9 cellular contexts compared by ENCODE assay signal in genomic region chr14:103074699-103075341, GRCh38. TPM values are rescaled to one million over a fixed set of nuclear protein-coding genes. Genes with fewer than 3 reads are reported as not detected.
DNase-seq lines count a peak whose midpoint lies in the region; ATAC-seq and TF ChIP-seq lines count a peak whose summit lies in the region.
"Had no signal": no experiment of that assay in that cellular context is flagged by ENCODE, and none has a peak within 500 bp of the region (broad histone marks: within the 10 kb centered on the region; RNA-seq: fewer than 3 reads in every experiment).

No MANE protein-coding gene starts in this region.

- H3K79me2 ChIP-seq in neural cell (replicated peaks; ENCODE audit: insufficient read depth, low read length) = no peaks in the 10 kb centered on the region

- H3K27me3 ChIP-seq in neural cell (ENCODE audit: insufficient read depth, low read depth, low read length) = no peaks in the 10 kb centered on the region

- H3K4me3 ChIP-seq in epithelial cell of esophagus (ENCODE audit: low read length) (peak overlapping the region; percentile 34), neural cell (ENCODE audit: low read length) (peak overlapping the region; percentile 61)

- CTCF ChIA-PET in Calu3 (lab: Charles Lee) = interaction anchor here (0.6 to 1.7 kb wide), 13 partner anchors 9 to 480 kb away, joined by 3 to 23 read pairs (median 3); partner anchors contain the start of gene EXOC3L4

- H3K4me2 ChIP-seq in neural cell (ENCODE audit: low read length) = no peak overlapping the region

- H3K9me2 ChIP-seq in neural cell (ENCODE audit: insufficient read depth, low read length) = no peaks in the 10 kb centered on the region

- in situ Hi-C loops in GM13977 (cut with MboI; ENCODE audit: low pct_unique_long_range_greater_than_20kb, low sequenced_read_pairs, unreplicated experiment) = loop anchor here (25.0 kb wide), 1 partner anchor 212 kb away; no protein-coding TSS in a partner anchor

- no peaks in the 10 kb centered on the region for H3F3A ChIP-seq in neural cell (ENCODE audit: insufficient read depth, low read length, poor library complexity, severe bottlenecking)

- H3K4me1 Mint-ChIP-seq in Calu3 (ENCODE audit: low read depth, unreplicated experiment) (peaks cover 20% of the 10 kb centered on the region), T-helper 17 cell (no peaks in the 10 kb centered on the region)

- H3K36me3 ChIP-seq in neural cell (ENCODE audit: insufficient read depth, low read length) = no peaks in the 10 kb centered on the region

- DNase-seq in Calu3 (peak; percentile 91), LoVo (ENCODE audit: low spot score) (peak; percentile 87), epithelial cell of esophagus (ENCODE audit: low read depth) (no peak), GM13977 (ENCODE audit: low spot score) (no peak), DMS114 treated with DMSO at 0.1 percent for 48 hours (lab: John Stamatoyannopoulos, UW; ENCODE audit: unreplicated experiment) (no peak), T-helper 17 cell (no peak)

- no peak for TF ChIP-seq EP300 in neural cell (conservative IDR thresholded peaks at IDR 0.05; ENCODE audit: poor library complexity, severe bottlenecking)

- H3K27ac Mint-ChIP-seq in Calu3 (ENCODE audit: unreplicated experiment) (peak overlapping the region; percentile 96), T-helper 17 cell (no peak overlapping the region)

- no peak overlapping the region for H3K27ac ChIP-seq in neural cell (ENCODE audit: low read length)

- TF ChIP-seq CTCF in Calu3 (IDR thresholded peaks at IDR 0.05; ENCODE audit: unreplicated experiment) (no peak), epithelial cell of esophagus (IDR thresholded peaks at IDR 0.05; ENCODE audit: insufficient read depth, low read depth, low read length, missing control alignments) (no peak), neural cell (IDR thresholded peaks at IDR 0.05; ENCODE audit: poor library complexity, severe bottlenecking) (no peak), GM13977 (IDR thresholded peaks at IDR 0.05; ENCODE audit: extremely low read depth, insufficient read depth, missing control alignments) (no peak)

- TF ChIP-seq RAD21 in neural cell (conservative IDR thresholded peaks at IDR 0.05) = no peak

- no TSS peak for BruUV-seq in Calu3 (replicated peaks; lab: Mats Ljungman, UMichigan)

- intact Hi-C loops in Calu3 (cut with micrococcal nuclease; ENCODE audit: unreplicated experiment) = loop anchor here (5.0 kb wide), 1 partner anchor 43 kb away; no protein-coding TSS in a partner anchor

- peak overlapping the region; percentile 76 for H3K4me3 Mint-ChIP-seq in Calu3 (ENCODE audit: low read depth, unreplicated experiment)
- H3K4me3 Mint-ChIP-seq in T-helper 17 cell = no peak overlapping the region

- H3K27me3 Mint-ChIP-seq in Calu3 (ENCODE audit: unreplicated experiment) (no peaks in the 10 kb centered on the region), T-helper 17 cell (peaks cover 2% of the 10 kb centered on the region)

- ATAC-seq in HG03108 (IDR thresholded peaks at IDR 0.05; ENCODE audit: unreplicated experiment) (no peak), T-helper 17 cell (no peak)

- no peaks in the 10 kb centered on the region for H3K9me3 Mint-ChIP-seq in Calu3 (ENCODE audit: low read depth, unreplicated experiment)

- H4K20me1 ChIP-seq in neural cell (ENCODE audit: insufficient read depth) = no peaks in the 10 kb centered on the region

- H3K36me3 Mint-ChIP-seq in Calu3 (ENCODE audit: insufficient read depth, unreplicated experiment) = peaks cover 55% of the 10 kb centered on the region
- H3K36me3 Mint-ChIP-seq in T-helper 17 cell (ENCODE audit: low read depth) = no peaks in the 10 kb centered on the region

- H2AFZ ChIP-seq in neural cell (ENCODE audit: low read depth, low read length) = no peak overlapping the region

- H3K9me3 ChIP-seq in neural cell (ENCODE audit: low read length) (no peaks in the 10 kb centered on the region), T-helper 17 cell (ENCODE audit: control insufficient read depth, low read length, poor library complexity, severe bottlenecking) (no peaks in the 10 kb centered on the region)

- no peak overlapping the region for H3K9ac ChIP-seq in neural cell (ENCODE audit: low read length)

TF ChIP-seq in neural cell, 6 proteins besides CTCF, POLR2A, EP300 and RAD21:
- TF ChIP-seq MXI1 (conservative IDR thresholded peaks at IDR 0.05; ENCODE audit: poor library complexity, severe bottlenecking) = no peak
- TF ChIP-seq EZH2 (IDR thresholded peaks at IDR 0.05; ENCODE audit: borderline replicate concordance, insufficient read depth, low read length, poor library complexity, severe bottlenecking) = no peak
- no peak for TF ChIP-seq TAF1 (IDR thresholded peaks at IDR 0.05; ENCODE audit: low read depth)
- TF ChIP-seq POLR2AphosphoS5 (IDR thresholded peaks at IDR 0.05) = no peak
- TF ChIP-seq REST (IDR thresholded peaks at IDR 0.05; ENCODE audit: borderline replicate concordance) = no peak
- no peak for TF ChIP-seq SMC3 (conservative IDR thresholded peaks at IDR 0.05; ENCODE audit: poor library complexity)

RNA-seq across cellular contexts. Expression of gene LBHD2, which starts 9.2 kb away (rescaled TPM):
- total RNA-seq in Calu3 (2022) (not detected in 2 replicates), T-helper 17 cell (not detected)
- polyA plus RNA-seq in neural cell = not detected in 2 replicates
- polyA minus RNA-seq in neural cell = not detected in 2 replicates
- total RNA-seq: glomerular endothelial cell had no signal

RNA-seq across cellular contexts. Expression of gene CDC42BPB, which starts 17.5 kb away (rescaled TPM):
- total RNA-seq in Calu3 (2022) (98.7 and 112 TPM in 2 replicates), T-helper 17 cell (10 to 100 TPM; 11.6 to 16.3 TPM)
- 43.5 and 43.8 TPM in 2 replicates for polyA plus RNA-seq in neural cell
- 104 and 133 TPM in 2 replicates for polyA minus RNA-seq in neural cell

RNA-seq across cellular contexts. Expression of gene EXOC3L4, which starts 19.7 kb away (rescaled TPM):
- total RNA-seq in Calu3 (2022) (10.9 and 13.5 TPM in 2 replicates), T-helper 17 cell (not detected)
- polyA plus RNA-seq in neural cell = not detected in 2 replicates
- polyA minus RNA-seq in neural cell = not detected in 2 replicates
- total RNA-seq: glomerular endothelial cell had no signal

RNA-seq across cellular contexts. Expression of gene TNFAIP2, which starts 48.4 kb away (rescaled TPM):
- total RNA-seq in Calu3 (2022) (113 and 195 TPM in 2 replicates), T-helper 17 cell (10 to 100 TPM in 1 of 2 donors, 1 to 10 TPM in 1; 6.3 to 20.6 TPM)
- 1.8 and 6.1 TPM in 2 replicates for polyA plus RNA-seq in neural cell
- polyA minus RNA-seq in neural cell = 2.9 and 3.0 TPM in 2 replicates

Comparison
In these comparisons a context has a peak if more than half of its experiments do, and no peak if none do; other contexts are left out.
1. DNase-seq: peak in Calu3 (single experiment) and LoVo (single experiment); none in epithelial cell of esophagus (single experiment), GM13977 (single experiment), DMS114 treated with DMSO at 0.1 percent for 48 hours (single experiment) and T-helper 17 cell (0 of 3).
2. RNA of gene EXOC3L4, which starts 19.7 kb away (total RNA-seq): 10.9 to 13.5 TPM in Calu3; not detected in T-helper 17 cell; every median in the first group is over 10 times any median in the second.